9 cellular contexts compared by ENCODE assay signal in genomic region chr6:296151-297122, GRCh38. TPM values are rescaled to one million over a fixed set of nuclear protein-coding genes. Genes with fewer than 3 reads are reported as not detected.
A peak's percentile ranks its signal among the peaks of the same experiment; 100 is the strongest.
DNase-seq lines count a peak whose midpoint lies in the region; ATAC-seq and TF ChIP-seq lines count a peak whose summit lies in the region.
"Had no signal": no experiment of that assay in that cellular context is flagged by ENCODE, and none has a peak within 500 bp of the region (broad histone marks: within the 10 kb centered on the region; RNA-seq: fewer than 3 reads in every experiment).

No MANE protein-coding gene starts in this region.

- peak; percentile 8; the same call in 1 of the 2 replicates for TF ChIP-seq POLR2A in Raji (IDR thresholded peaks at IDR 0.05; ENCODE audit: insufficient read depth, low read depth, low read length)

- DNase-seq in GM10266 (ENCODE audit: extremely low spot score) (peak; percentile 59), mucosa of descending colon (peak in 2 of 3 donors; percentile 10 to 68), WERI-Rb-1 (no peak), activated gamma-delta T cell (lab: John Stamatoyannopoulos, UW) (no peak), SKM-1 treated with dmso at 0.1 percent for 144 hours (lab: John Stamatoyannopoulos, UW; ENCODE audit: unreplicated experiment) (no peak)

- intact Hi-C loops in mucosa of descending colon (cut with DNase I, micrococcal nuclease): no loop called here

- no peak overlapping the region for H3K27ac ChIP-seq in WERI-Rb-1
- H3K27ac ChIP-seq: suprapubic skin had no signal

- TF ChIP-seq CTCF in GM10266 (IDR thresholded peaks at IDR 0.05; ENCODE audit: control insufficient read depth, insufficient read depth, low read depth, missing control alignments) (peak; percentile 20), mucosa of descending colon (IDR thresholded peaks at IDR 0.05) (no peak), WERI-Rb-1 (IDR thresholded peaks at IDR 0.05; ENCODE audit: low read depth, low read length) (no peak)

- H3K36me3 ChIP-seq in mucosa of descending colon (ENCODE audit: low read depth) (no peaks in the 10 kb centered on the region), WERI-Rb-1 (no peaks in the 10 kb centered on the region)
- H3K36me3 ChIP-seq: suprapubic skin had no signal

- ATAC-seq in GM21619 (IDR thresholded peaks at IDR 0.05; ENCODE audit: unreplicated experiment): peak; percentile 30
- no peak for ATAC-seq in mucosa of descending colon
- ATAC-seq in HG03097 (IDR thresholded peaks at IDR 0.05; ENCODE audit: low FRiP score, unreplicated experiment): no peak

- H3K4me3 ChIP-seq in mucosa of descending colon: no peak overlapping the region
- no peak overlapping the region for H3K4me3 ChIP-seq in WERI-Rb-1 (ENCODE audit: low read depth, low read length)
- H3K4me3 ChIP-seq: suprapubic skin had no signal

- H3K4me1 ChIP-seq in mucosa of descending colon (ENCODE audit: low read depth): peaks cover 7% of the 10 kb centered on the region

- H3K9me3 ChIP-seq in mucosa of descending colon: peaks cover 7% of the 10 kb centered on the region
- no peaks in the 10 kb centered on the region for H3K9me3 ChIP-seq in WERI-Rb-1 (ENCODE audit: severe bottlenecking)
- H3K9me3 ChIP-seq: suprapubic skin had no signal

- H3K27me3 ChIP-seq in WERI-Rb-1 (ENCODE audit: insufficient read depth, low read depth, severe bottlenecking): peaks cover 24% of the 10 kb centered on the region
- H3K27me3 ChIP-seq: suprapubic skin had no signal

RNA-seq across cellular contexts. Expression of gene DUSP22, which starts 4.2 kb away (rescaled TPM):
- total RNA-seq in mucosa of descending colon: 10 to 100 TPM; 27.5 to 80.6 (median 29.1) TPM

Comparison
In these comparisons a context has a peak if more than half of its experiments do, and no peak if none do; other contexts are left out.
1. DNase-seq: peak in GM10266 (single experiment) and mucosa of descending colon (2 of 3); none in WERI-Rb-1 (single experiment), activated gamma-delta T cell (single experiment) and SKM-1 treated with dmso at 0.1 percent for 144 hours (single experiment).